ENCODE assay signal across 1 cellular context in genomic region chr2:1722692-1723091, GRCh38.
TF ChIP-seq lines count a peak whose summit lies in the region.

No MANE protein-coding gene starts in this region.

TF ChIP-seq in IMR-90, 13 proteins besides CTCF, POLR2A, EP300 and RAD21:
- TF ChIP-seq NFE2L2 (IDR thresholded peaks at IDR 0.05; ENCODE audit: low read depth, low read length) (no peak), FOS (IDR thresholded peaks at IDR 0.05; ENCODE audit: low read depth, low read length) (no peak), USF2 (IDR thresholded peaks at IDR 0.05; ENCODE audit: low read depth, low read length) (no peak)
